ENCODE assay signal across 20 cellular contexts in the genomic region with DNA sequence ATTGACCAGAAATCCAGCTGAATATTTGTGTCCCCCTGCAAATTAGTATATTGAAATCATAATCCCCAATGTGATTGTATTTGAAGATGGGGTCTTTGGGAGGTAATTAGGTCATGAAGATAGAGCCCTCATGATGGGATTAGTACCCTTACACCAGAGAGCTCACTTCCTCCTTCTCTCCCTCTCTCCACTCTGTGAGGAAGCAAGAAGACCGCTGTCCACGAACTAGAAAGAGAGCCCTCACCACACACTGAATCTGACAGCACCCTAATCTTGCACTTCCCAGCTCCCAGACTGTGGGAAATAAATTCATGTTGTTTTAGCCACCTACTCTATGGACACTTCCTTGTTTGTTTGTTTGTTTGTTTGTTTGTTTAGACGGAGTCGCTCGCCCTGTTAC. TPM values are rescaled to one million over a fixed set of nuclear protein-coding genes. Genes with fewer than 3 reads are reported as not detected.
A peak's percentile ranks its signal among the peaks of the same experiment; 100 is the strongest.
DNase-seq lines count a peak whose midpoint lies in the region; ATAC-seq, FAIRE-seq and TF ChIP-seq lines count a peak whose summit lies in the region.
"Had no signal": no experiment of that assay in that cellular context is flagged by ENCODE, and none has a peak within 500 bp of the region (broad histone marks: within the 10 kb centered on the region; RNA-seq: fewer than 3 reads in every experiment).

No MANE protein-coding gene starts in this region.

- CTCF ChIA-PET in GM12878 (lab: Yijun Ruan, JAX) = interaction anchor here (0.5 to 1.9 kb wide), 5 partner anchors 68 to 833 kb away, joined by 3 to 5 read pairs (median 4); no protein-coding TSS in a partner anchor

- H3K4me1 Mint-ChIP-seq in CD14-positive monocyte = peaks cover 29% of the 10 kb centered on the region
- H3K4me1 Mint-ChIP-seq in immature natural killer cell = no peaks in the 10 kb centered on the region
- H3K4me1 Mint-ChIP-seq: CD8-positive, alpha-beta memory T cell had no signal

- intact Hi-C loops in CD14-positive monocyte (cut with micrococcal nuclease) = no loop called here
- intact Hi-C loops in GM12878 (cut with micrococcal nuclease; ENCODE audit: unreplicated experiment) = loop anchor here (5.0 kb wide), 1 partner anchor 67 kb away; no protein-coding TSS in a partner anchor

- no peak overlapping the region for H3K9ac ChIP-seq in GM12878 (ENCODE audit: control insufficient read depth, insufficient read depth, low read length)
- H3K9ac ChIP-seq: BLaER1 treated with 17β-estradiol and CSF1 and Interleukin-3, amounts not matched to agents 10 nM and 100 nM had no signal

- H3K4me3 ChIP-seq in GM12878 = no peak overlapping the region
- H3K4me3 ChIP-seq: BLaER1 treated with 17β-estradiol and CSF1 and Interleukin-3, amounts not matched to agents 10 nM and 100 nM had no signal

- peaks cover 0 to 4% (median 0%) of the 10 kb centered on the region in 7 donors for H3K9me3 Mint-ChIP-seq in CD14-positive monocyte
- H3K9me3 Mint-ChIP-seq in immature natural killer cell = no peaks in the 10 kb centered on the region
- H3K9me3 Mint-ChIP-seq: CD8-positive, alpha-beta memory T cell; T-helper 1 cell treated with Interleukin-12 subunit alpha and Interleukin-12 subunit beta and Interleukin-4 antibody, amounts not matched to agents 30 μg/mL and 1 μg/mL, for 36 hours had no signal

- H3K27ac Mint-ChIP-seq in CD14-positive monocyte (peak overlapping the region in 5 of 7 donors; percentile 34 to 78 (median 55)), immature natural killer cell (no peak overlapping the region)
- H3K27ac Mint-ChIP-seq: CD8-positive, alpha-beta memory T cell; T-helper 1 cell treated with Interleukin-12 subunit alpha and Interleukin-12 subunit beta and Interleukin-4 antibody, amounts not matched to agents 30 μg/mL and 1 μg/mL, for 36 hours had no signal

- 100% methylated on average over 3 of the region's 5 CpGs for WGBS in GM12878 (ENCODE audit: insufficient coverage, insufficient replicate concordance, low lambda C conversion rate, missing lambda C conversion rate)

- POLR2A ChIA-PET in GM12878 (lab: Charles Lee) = no interaction called here

- in situ Hi-C loops in GM12878 (cut with MboI) = loop anchor here (25.0 kb wide), 1 partner anchor 1533 kb away; no protein-coding TSS in a partner anchor

- no peaks in the 10 kb centered on the region for H3K4me1 ChIP-seq in GM12878 (ENCODE audit: control insufficient read depth, insufficient read depth, low read length)

- no peak overlapping the region for H2AFZ ChIP-seq in GM12878 (ENCODE audit: control insufficient read depth, low read depth, low read length)

- TF ChIP-seq RAD21 in GM12878 (IDR thresholded peaks at IDR 0.05; ENCODE audit: insufficient read depth, low read depth, low read length) = no peak

- no peak for DNase-seq in CD14-positive monocyte (ENCODE audit: low spot score)
- DNase-seq in Kasumi-1 (lab: John Stamatoyannopoulos, UW) = peak; percentile 62 to 63
- DNase-seq in NOMO-1 treated with DMSO at 0.1 percent for 48 hours (lab: John Stamatoyannopoulos, UW; ENCODE audit: unreplicated experiment) = peak; percentile 49
- no peak for DNase-seq in GM12878 (ENCODE audit: low read depth, low spot score)
- no peak for DNase-seq in DMS153 (lab: John Stamatoyannopoulos, UW)
- DNase-seq in DMS79 (lab: John Stamatoyannopoulos, UW) = no peak
- DNase-seq in immature natural killer cell = no peak
- DNase-seq: CD8-positive, alpha-beta memory T cell; DMS79 treated with DMSO at 0.1 percent for 48 hours; Karpas-422; MM.1S; NCI-H1417; NCI-H187; NCI-H2107; NCI-H510A treated with DMSO at 0.1 percent for 48 hours; NCI-H774; SHP77 had no signal

- H3K27ac ChIP-seq in GM12878 (ENCODE audit: control insufficient read depth, insufficient read depth) = no peak overlapping the region
- H3K27ac ChIP-seq: BLaER1 treated with 17β-estradiol and CSF1 and Interleukin-3, amounts not matched to agents 10 nM and 100 nM had no signal

- FAIRE-seq in GM12878 (lab: Jason Lieb, UNC) = peak; percentile 44

- TF ChIP-seq CTCF in CD14-positive monocyte (IDR thresholded peaks at IDR 0.05) (no peak), GM12878 (IDR thresholded peaks at IDR 0.05 in 2 of 3, conservative IDR thresholded peaks at IDR 0.05 in 1 of 3; ENCODE audit: control insufficient read depth in 2 of 3, extremely low read depth in 1 of 3, insufficient read depth in 1 of 3, low read depth in 3 of 3, low read length in 3 of 3) (no peak)

- H3K79me2 ChIP-seq in GM12878 (ENCODE audit: control insufficient read depth, insufficient read depth, low read length) = no peaks in the 10 kb centered on the region

- SMC1A ChIA-PET in GM12878 (lab: Charles Lee; ENCODE audit: uncharacterized antibody, unreplicated experiment) = interaction anchor here (0.8 to 1.3 kb wide), 4 partner anchors 61 to 80 kb away, joined by 3 to 4 read pairs (median 3); no protein-coding TSS in a partner anchor

- no peak overlapping the region for H3K4me2 ChIP-seq in GM12878 (ENCODE audit: control insufficient read depth, insufficient read depth)

- H3K9me3 ChIP-seq in GM12878 (replicated peaks; ENCODE audit: control insufficient read depth, insufficient read depth, low read length) = no peaks in the 10 kb centered on the region
- H3K9me3 ChIP-seq: BLaER1 treated with 17β-estradiol and CSF1 and Interleukin-3, amounts not matched to agents 10 nM and 100 nM had no signal

- no TSS peak for BruUV-seq in GM12878 (replicated peaks; lab: Mats Ljungman, UMichigan)

- H3K36me3 ChIP-seq in GM12878 (ENCODE audit: control insufficient read depth in 2 of 2, insufficient read depth in 2 of 2, low read length in 1 of 2) = no peaks in the 10 kb centered on the region
- H3K36me3 ChIP-seq: BLaER1 treated with 17β-estradiol and CSF1 and Interleukin-3, amounts not matched to agents 10 nM and 100 nM had no signal

- no peaks in the 10 kb centered on the region for H4K20me1 ChIP-seq in GM12878 (ENCODE audit: control insufficient read depth, insufficient read depth)
- H4K20me1 ChIP-seq: BLaER1 treated with 17β-estradiol and CSF1 and Interleukin-3, amounts not matched to agents 10 nM and 100 nM had no signal

- no peak for TF ChIP-seq EP300 in GM12878 (IDR thresholded peaks at IDR 0.05; ENCODE audit: borderline replicate concordance in 1 of 2, control insufficient read depth in 1 of 2, low read depth in 2 of 2, low read length in 2 of 2)

- H3K36me3 Mint-ChIP-seq in CD14-positive monocyte (peaks cover 0 to 11% of the 10 kb centered on the region in 2 donors), immature natural killer cell (no peaks in the 10 kb centered on the region)
- H3K36me3 Mint-ChIP-seq: CD8-positive, alpha-beta memory T cell had no signal

- H3K27me3 ChIP-seq in GM12878 (replicated peaks in 1 of 2; ENCODE audit: control insufficient read depth in 2 of 2, insufficient read depth in 2 of 2, low read length in 1 of 2) = no peaks in the 10 kb centered on the region
- H3K27me3 ChIP-seq: BLaER1 treated with 17β-estradiol and CSF1 and Interleukin-3, amounts not matched to agents 10 nM and 100 nM had no signal

- peaks cover 0 to 2% (median 0%) of the 10 kb centered on the region in 3 donors for H3K27me3 Mint-ChIP-seq in CD14-positive monocyte (ENCODE audit: low read depth in 3 of 3)
- peaks cover 0 to 4% (median 0%) of the 10 kb centered on the region in 3 donors for H3K27me3 Mint-ChIP-seq in immature natural killer cell (ENCODE audit: low read depth in 3 of 3)

- RAD21 ChIA-PET in GM12878 (lab: Charles Lee; ENCODE audit: unreplicated experiment) = interaction anchor here (0.6 to 1.1 kb wide), 2 partner anchors 62 to 68 kb away, joined by 3 to 4 read pairs; no protein-coding TSS in a partner anchor

- no peak for ATAC-seq in GM12878
- ATAC-seq: SK-N-SH treated with all-trans-retinoic acid at 6 μM for 48 hours had no signal

- H3K4me3 Mint-ChIP-seq in CD14-positive monocyte (peak overlapping the region in 1 of 2 donors; percentile 83), immature natural killer cell (no peak overlapping the region)
- H3K4me3 Mint-ChIP-seq: CD8-positive, alpha-beta memory T cell; T-helper 1 cell treated with Interleukin-12 subunit alpha and Interleukin-12 subunit beta and Interleukin-4 antibody, amounts not matched to agents 30 μg/mL and 1 μg/mL, for 36 hours had no signal

- TF ChIP-seq POLR2A in GM12878 (IDR thresholded peaks at IDR 0.05; ENCODE audit: low read depth, low read length) = no peak

TF ChIP-seq in GM12878, 131 proteins besides CTCF, POLR2A, EP300 and RAD21 (continues in another document):
- TF ChIP-seq CBX5 (IDR thresholded peaks at IDR 0.05; ENCODE audit: low read depth) (no peak), KLF5 (IDR thresholded peaks at IDR 0.05; ENCODE audit: partially characterized antibody) (no peak), MEF2A (IDR thresholded peaks at IDR 0.05; ENCODE audit: insufficient read depth, low read depth, low read length) (no peak), RUNX3 (IDR thresholded peaks at IDR 0.05; ENCODE audit: low read length) (no peak)
- TF ChIP-seq, protein P1, sequence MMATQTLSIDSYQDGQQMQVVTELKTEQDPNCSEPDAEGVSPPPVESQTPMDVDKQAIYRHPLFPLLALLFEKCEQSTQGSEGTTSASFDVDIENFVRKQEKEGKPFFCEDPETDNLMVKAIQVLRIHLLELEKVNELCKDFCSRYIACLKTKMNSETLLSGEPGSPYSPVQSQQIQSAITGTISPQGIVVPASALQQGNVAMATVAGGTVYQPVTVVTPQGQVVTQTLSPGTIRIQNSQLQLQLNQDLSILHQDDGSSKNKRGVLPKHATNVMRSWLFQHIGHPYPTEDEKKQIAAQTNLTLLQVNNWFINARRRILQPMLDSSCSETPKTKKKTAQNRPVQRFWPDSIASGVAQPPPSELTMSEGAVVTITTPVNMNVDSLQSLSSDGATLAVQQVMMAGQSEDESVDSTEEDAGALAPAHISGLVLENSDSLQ (IDR thresholded peaks at IDR 0.05) = no peak

RNA-seq across cellular contexts. Expression of gene PLAGL1, which starts 11.9 kb away (rescaled TPM):
- polyA plus RNA-seq in CD14-positive monocyte = 10 to 100 TPM; 11.6 to 16.7 TPM
- total RNA-seq in GM12878 (2013; cell fraction: nucleolus; rRNA removed) = 56.9 and 63.3 TPM in 2 replicates
- total RNA-seq in GM12878 (2014; rRNA removed) = 3.3 and 5.4 TPM in 2 replicates
- total RNA-seq in GM12878 (2014; rRNA removed; fragmentation: Illumina TruSeq; extraction: Trizol) = 3.7 and 4.1 TPM in 2 replicates
- 7.5 and 8.5 TPM in 2 replicates for total RNA-seq in GM12878 (2021)
- 9.9 TPM for polyA plus RNA-seq in GM12878 (2011; ENCODE audit: low read depth)
- polyA plus RNA-seq in GM12878 (2011; rRNA removed) = 16.6 and 19.1 TPM in 2 replicates
- 14.1 and 15.7 TPM in 2 replicates for polyA plus RNA-seq in GM12878 (2011; cell fraction: cytosol; rRNA removed)
- polyA plus RNA-seq in GM12878 (2011; cell fraction: nucleus; rRNA removed) = 64.4 and 82.1 TPM in 2 replicates
- 11.5 and 14.1 TPM in 2 replicates for polyA plus RNA-seq in GM12878 (2012)
- 6.4 and 8.8 TPM in 2 replicates for polyA plus RNA-seq in GM12878 (2014; fragmentation: Illumina TruSeq; extraction: Trizol)
- polyA plus RNA-seq in GM12878 (2014; fragmentation: Nextera tagmentation; extraction: Ambion mirVana) = 1 to 10 TPM; 2.6 to 2.8 TPM
- polyA plus RNA-seq in GM12878 (2014; rRNA removed) = 6.0 and 7.4 TPM in 2 replicates
- polyA plus RNA-seq in GM12878 (2016; fragmentation: Nextera tagmentation; extraction: Ambion mirVana) = 1 to 10 TPM; 5.1 to 7.3 TPM
- 22.5 and 23.1 TPM in 2 replicates for polyA minus RNA-seq in GM12878 (2011; rRNA and poly(A)+ RNA removed)
- polyA minus RNA-seq in GM12878 (2011; cell fraction: cytosol; rRNA and poly(A)+ RNA removed) = 5.1 and 6.9 TPM in 2 replicates
- polyA minus RNA-seq in GM12878 (2011; cell fraction: nucleus; rRNA and poly(A)+ RNA removed) = 28.7 and 30.2 TPM in 2 replicates
- polyA plus RNA-seq in immature natural killer cell = 1 to 10 TPM in 2 of 3 donors, not detected in 1; 2.4 to 2.9 TPM

Comparison
In these comparisons a context has a peak if more than half of its experiments do, and no peak if none do; other contexts are left out.
1. DNase-seq: peak in Kasumi-1 (2 of 2) and NOMO-1 treated with DMSO at 0.1 percent for 48 hours (single experiment); none in CD14-positive monocyte (single experiment), GM12878 (single experiment), DMS153 (single experiment), DMS79 (single experiment) and immature natural killer cell (0 of 3).
2. H3K27ac Mint-ChIP-seq: peak in CD14-positive monocyte (5 of 7); none in immature natural killer cell (0 of 6).